18 cellular contexts compared by ENCODE assay signal in the genomic region with DNA sequence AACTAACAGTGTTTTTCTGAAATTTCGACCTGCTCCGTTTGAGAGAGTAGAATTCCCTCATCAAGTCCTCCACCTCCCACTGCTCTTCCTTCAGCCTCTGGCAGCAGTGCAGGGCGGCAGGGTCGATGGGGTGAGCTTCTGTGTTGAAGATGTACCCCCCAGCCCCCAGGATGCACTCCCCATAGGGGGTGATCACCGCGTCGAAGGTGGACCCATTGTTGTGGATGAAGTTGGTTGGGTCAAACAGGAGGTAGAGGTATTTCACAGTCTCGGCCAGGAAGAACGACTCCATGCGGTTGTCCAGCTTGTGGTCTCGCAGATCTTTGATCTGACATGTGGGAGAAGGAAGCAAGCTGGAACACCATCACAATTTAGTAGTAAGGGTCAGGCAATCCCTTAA. TPM values are rescaled to one million over a fixed set of nuclear protein-coding genes. Genes with fewer than 3 reads are reported as not detected.
DNase-seq lines count a peak whose midpoint lies in the region; ATAC-seq and TF ChIP-seq lines count a peak whose summit lies in the region.
"Had no signal": no experiment of that assay in that cellular context is flagged by ENCODE, and none has a peak within 500 bp of the region (broad histone marks: within the 10 kb centered on the region; RNA-seq: fewer than 3 reads in every experiment).

No MANE protein-coding gene starts in this region.

- peak overlapping the region; percentile 34 for H2AK9ac ChIP-seq in IMR-90 (replicated peaks; ENCODE audit: low read depth, low read length, poor library complexity)

- TF ChIP-seq RAD21 in IMR-90 (IDR thresholded peaks at IDR 0.05; ENCODE audit: low read length), result no peak

- H4K5ac ChIP-seq in IMR-90 (ENCODE audit: low read depth, low read length), result no peak overlapping the region; the same call in 1 of the 2 replicates

- dilution Hi-C loops in IMR-90 (cut with HindIII; ENCODE audit: low sequenced_read_pairs, unreplicated experiment), result no loop called here

- H3K4ac ChIP-seq in IMR-90 (ENCODE audit: low read depth, low read length), result peak overlapping the region; percentile 55

- no peak overlapping the region for H2AFZ ChIP-seq in IMR-90 (replicated peaks; ENCODE audit: low read length, poor library complexity)

- no peak overlapping the region for H2BK5ac ChIP-seq in IMR-90 (ENCODE audit: low read depth, low read length, poor library complexity, severe bottlenecking)

- no peak overlapping the region for H3K27ac ChIP-seq in IMR-90 (ENCODE audit: insufficient read depth, low read length)
- H3K27ac ChIP-seq in ascending aorta, result peak overlapping the region; percentile 48 to 77
- H3K27ac ChIP-seq: C4-2B had no signal

- H2BK15ac ChIP-seq in IMR-90 (ENCODE audit: low read depth, low read length), result peak overlapping the region; percentile 15; the same call in 2 of the 3 replicates

- peaks cover 2% of the 10 kb centered on the region; the same call in 1 of the 2 replicates for H4K20me1 ChIP-seq in IMR-90 (ENCODE audit: insufficient read depth, low read length)

- POLR2A ChIA-PET in IMR-90 (lab: Charles Lee; ENCODE audit: unreplicated experiment), result no interaction called here

- TF ChIP-seq CTCF in IMR-90 (conservative IDR thresholded peaks at IDR 0.05; ENCODE audit: low read depth, low read length) (no peak), ascending aorta (IDR thresholded peaks at IDR 0.05) (no peak), nephron progenitor cell (IDR thresholded peaks at IDR 0.05) (no peak)

- H3K27me3 Mint-ChIP-seq in activated naive CD4-positive, alpha-beta T cell treated with anti-CD3 and anti-CD28 coated beads, Interleukin-2, amount 50 U/mL, for 24 hours, result no peaks in the 10 kb centered on the region
- H3K27me3 Mint-ChIP-seq in nephron progenitor cell (ENCODE audit: low read depth, poor library complexity), result peaks cover 4% of the 10 kb centered on the region

- H3K4me3 ChIP-seq in IMR-90 (ENCODE audit: insufficient read depth, low read depth, low read length) (no peak overlapping the region), ascending aorta (no peak overlapping the region)

- H3K9ac ChIP-seq in IMR-90 (ENCODE audit: low read depth, low read length), result no peak overlapping the region

- no peaks in the 10 kb centered on the region for H3K9me3 ChIP-seq in IMR-90 (ENCODE audit: control insufficient read depth, insufficient read depth, low read length)
- H3K9me3 ChIP-seq in ascending aorta, result no peaks in the 10 kb centered on the region
- H3K9me3 ChIP-seq: Caco-2 had no signal

- no peak overlapping the region for H3K4me2 ChIP-seq in IMR-90 (ENCODE audit: low read depth, low read length)

- peak overlapping the region; percentile 79 for H3K27ac Mint-ChIP-seq in activated naive CD4-positive, alpha-beta T cell treated with anti-CD3 and anti-CD28 coated beads, Interleukin-2, amount 50 U/mL, for 24 hours
- peak overlapping the region; percentile 1 for H3K27ac Mint-ChIP-seq in nephron progenitor cell

- H3K79me1 ChIP-seq in IMR-90 (ENCODE audit: low read depth in 1 of 2, low read length in 2 of 2), result peaks cover 5 to 31% of the 10 kb centered on the region in 2 experiments; a peak in 1 of 4 replicates

- no peak overlapping the region for H3K23ac ChIP-seq in IMR-90 (ENCODE audit: low read depth, low read length)

- peaks cover 37% of the 10 kb centered on the region for H3K4me1 ChIP-seq in IMR-90 (ENCODE audit: control insufficient read depth, insufficient read depth, low read length)
- H3K4me1 ChIP-seq in ascending aorta, result peaks cover 0 to 3% of the 10 kb centered on the region in 2 donors
- H3K4me1 ChIP-seq: Caco-2 had no signal

- H3K9me1 ChIP-seq in IMR-90 (ENCODE audit: insufficient read depth, low read length), result peaks cover 30% of the 10 kb centered on the region

- ATAC-seq in IMR-90 (ENCODE audit: low read depth), result no peak
- ATAC-seq in GM18907 (IDR thresholded peaks at IDR 0.05; ENCODE audit: unreplicated experiment), result no peak
- ATAC-seq: PC-3 had no signal

- WGBS in IMR-90 (ENCODE audit: extremely low coverage in 2 of 2, insufficient read length in 1 of 2), 2 experiments, result no CpG with 5 or more reads among the region's 11 CpGs

- in situ Hi-C loops in IMR-90 (cut with MboI; ENCODE audit: low sequenced_read_pairs), result no loop called here

- BruUV-seq in IMR-90 (replicated peaks; lab: Mats Ljungman, UMichigan), result no TSS peak

- H3K36me3 Mint-ChIP-seq in activated naive CD4-positive, alpha-beta T cell treated with anti-CD3 and anti-CD28 coated beads, Interleukin-2, amount 50 U/mL, for 24 hours, result peaks cover 14% of the 10 kb centered on the region
- peaks cover 26% of the 10 kb centered on the region for H3K36me3 Mint-ChIP-seq in nephron progenitor cell (ENCODE audit: low read depth)

- DNase-seq in activated naive CD4-positive, alpha-beta T cell treated with Interleukin-2 at 50 U/mL for 16 hours, result no peak
- DNase-seq in IMR-90, result no peak
- no peak for DNase-seq in ascending aorta (ENCODE audit: low spot score in 2 of 2)
- no peak for DNase-seq in nephron progenitor cell
- no peak for DNase-seq in LoVo (ENCODE audit: low spot score)
- DNase-seq in mucosa of gallbladder (ENCODE audit: low spot score), result no peak
- DNase-seq: Caco-2, DMS153, Karpas-422, MM.1S, NCI-H1092 treated with DMSO at 0.1 percent for 48 hours, NCI-H2081 treated with DMSO at 0.1 percent for 48 hours, NCI-H510A treated with DMSO at 0.1 percent for 48 hours, NCI-H82, PC-3 had no signal

- H2BK120ac ChIP-seq in IMR-90 (ENCODE audit: low read depth, low read length), result peak overlapping the region; percentile 64

- CTCF ChIA-PET in IMR-90 (lab: Yijun Ruan, JAX), result interaction anchor here (0.6 kb wide), 1 partner anchor 148 kb away, joined by 4 read pairs; no protein-coding TSS in a partner anchor

- peak overlapping the region; percentile 21 for H3K18ac ChIP-seq in IMR-90 (ENCODE audit: low read depth, low read length)

- H3K36me3 ChIP-seq in IMR-90 (ENCODE audit: control insufficient read depth, insufficient read depth, low read length) (peaks cover 18% of the 10 kb centered on the region), ascending aorta (peaks cover 34 to 38% of the 10 kb centered on the region in 2 donors)

- H4K91ac ChIP-seq in IMR-90 (ENCODE audit: insufficient read depth, low read depth, low read length), result peak overlapping the region; percentile 46

- H2AK5ac ChIP-seq in IMR-90 (ENCODE audit: low read depth, low read length), result peak overlapping the region; percentile 83

- intact Hi-C loops in IMR-90 (cut with micrococcal nuclease), result no loop called here
- intact Hi-C loops in ascending aorta (cut with DNase I), result no loop called here

- 0 out of 4 replicates have a peak overlapping the region, but pooled peaks of 1 of the 2 experiments have one; percentile 44 for H4K8ac ChIP-seq in IMR-90 (ENCODE audit: low read depth in 2 of 2, low read length in 2 of 2)

- no peaks in the 10 kb centered on the region for H3K4me1 Mint-ChIP-seq in activated naive CD4-positive, alpha-beta T cell treated with anti-CD3 and anti-CD28 coated beads, Interleukin-2, amount 50 U/mL, for 24 hours
- H3K4me1 Mint-ChIP-seq in nephron progenitor cell, result no peaks in the 10 kb centered on the region

- no peak overlapping the region for H3K56ac ChIP-seq in IMR-90 (ENCODE audit: extremely low read depth, insufficient read depth, low read length)

- H3K4me3 Mint-ChIP-seq in activated naive CD4-positive, alpha-beta T cell treated with anti-CD3 and anti-CD28 coated beads, Interleukin-2, amount 50 U/mL, for 24 hours, result no peak overlapping the region
- H3K4me3 Mint-ChIP-seq in nephron progenitor cell, result no peak overlapping the region

- H3K9me3 Mint-ChIP-seq in activated naive CD4-positive, alpha-beta T cell treated with anti-CD3 and anti-CD28 coated beads, Interleukin-2, amount 50 U/mL, for 24 hours, result no peaks in the 10 kb centered on the region
- no peaks in the 10 kb centered on the region for H3K9me3 Mint-ChIP-seq in nephron progenitor cell

- H3K14ac ChIP-seq in IMR-90 (replicated peaks; ENCODE audit: low read depth, low read length), result peak overlapping the region; percentile 48; the same call in 1 of the 2 replicates

- H3K27me3 ChIP-seq in IMR-90 (ENCODE audit: control insufficient read depth, insufficient read depth, low read length) (no peaks in the 10 kb centered on the region), ascending aorta (no peaks in the 10 kb centered on the region)

- peak overlapping the region; percentile 55; the same call in 1 of the 2 replicates for H2BK20ac ChIP-seq in IMR-90 (ENCODE audit: low read depth, low read length)

- TF ChIP-seq POLR2A in IMR-90 (IDR thresholded peaks at IDR 0.05; ENCODE audit: low read depth, low read length), result no peak

TF ChIP-seq in IMR-90, 13 proteins besides CTCF, POLR2A, EP300 and RAD21 (continues in another document):
- TF ChIP-seq, protein P1, sequence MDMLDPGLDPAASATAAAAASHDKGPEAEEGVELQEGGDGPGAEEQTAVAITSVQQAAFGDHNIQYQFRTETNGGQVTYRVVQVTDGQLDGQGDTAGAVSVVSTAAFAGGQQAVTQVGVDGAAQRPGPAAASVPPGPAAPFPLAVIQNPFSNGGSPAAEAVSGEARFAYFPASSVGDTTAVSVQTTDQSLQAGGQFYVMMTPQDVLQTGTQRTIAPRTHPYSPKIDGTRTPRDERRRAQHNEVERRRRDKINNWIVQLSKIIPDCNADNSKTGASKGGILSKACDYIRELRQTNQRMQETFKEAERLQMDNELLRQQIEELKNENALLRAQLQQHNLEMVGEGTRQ (IDR thresholded peaks at IDR 0.05; ENCODE audit: low read depth, low read length), result no peak

RNA-seq across cellular contexts. Expression of a gene that starts 23.0 kb away (rescaled TPM):
- total RNA-seq in IMR-90 (2012; rRNA removed) (39.4 and 41.0 TPM in 2 replicates), ascending aorta (54.1 TPM), mucosa of gallbladder (60.5 TPM)
- polyA plus RNA-seq in IMR-90 (2012; rRNA removed), result 77.6 and 81.0 TPM in 2 replicates
- 47.2 and 64.3 TPM in 2 replicates for polyA plus RNA-seq in IMR-90 (2012; cell fraction: cytosol; rRNA removed)
- 135 and 171 TPM in 2 replicates for polyA plus RNA-seq in IMR-90 (2012; cell fraction: nucleus; rRNA removed; ENCODE audit: low replicate concordance)

RNA-seq across cellular contexts. Expression of a gene that starts 31.5 kb away (rescaled TPM):
- total RNA-seq in IMR-90 (2012; rRNA removed), result 22.5 and 27.4 TPM in 2 replicates
- polyA plus RNA-seq in IMR-90 (2012; rRNA removed), result 17.1 and 19.0 TPM in 2 replicates
- polyA plus RNA-seq in IMR-90 (2012; cell fraction: cytosol; rRNA removed), result 15.3 and 24.8 TPM in 2 replicates
- 12.0 and 14.1 TPM in 2 replicates for polyA plus RNA-seq in IMR-90 (2012; cell fraction: nucleus; rRNA removed; ENCODE audit: low replicate concordance)
- 20.3 TPM for total RNA-seq in ascending aorta
- 38.2 TPM for total RNA-seq in mucosa of gallbladder

RNA-seq across cellular contexts. Expression of a gene that starts 56.3 kb away (rescaled TPM):
- total RNA-seq in IMR-90 (2012; rRNA removed) (25.0 and 36.4 TPM in 2 replicates), ascending aorta (241 TPM), mucosa of gallbladder (21.4 TPM)
- 41.9 and 60.5 TPM in 2 replicates for polyA plus RNA-seq in IMR-90 (2012; rRNA removed)
- 26.1 and 52.9 TPM in 2 replicates for polyA plus RNA-seq in IMR-90 (2012; cell fraction: cytosol; rRNA removed)
- 12.7 and 15.9 TPM in 2 replicates for polyA plus RNA-seq in IMR-90 (2012; cell fraction: nucleus; rRNA removed; ENCODE audit: low replicate concordance)
